26 cellular contexts compared by ENCODE assay signal in genomic region chr20:8774412-8774811, GRCh38.
DNase-seq lines count a peak whose midpoint lies in the region; ATAC-seq and TF ChIP-seq lines count a peak whose summit lies in the region.
"Had no signal": no experiment of that assay in that cellular context is flagged by ENCODE, and none has a peak within 500 bp of the region (broad histone marks: within the 10 kb centered on the region; RNA-seq: fewer than 3 reads in every experiment).

No MANE protein-coding gene starts in this region.

- H3K79me2 ChIP-seq in neural progenitor cell (ENCODE audit: low read depth) = no peaks in the 10 kb centered on the region

- no peaks in the 10 kb centered on the region for H3K27me3 Mint-ChIP-seq in neural progenitor cell (ENCODE audit: insufficient read depth, low read depth)
- H3K27me3 Mint-ChIP-seq: CD4-positive, alpha-beta memory T cell had no signal

- H3K4me1 Mint-ChIP-seq in neural progenitor cell = no peaks in the 10 kb centered on the region
- H3K4me1 Mint-ChIP-seq: CD4-positive, alpha-beta memory T cell had no signal

- no peaks in the 10 kb centered on the region for H3K4me1 ChIP-seq in neural progenitor cell
- no peaks in the 10 kb centered on the region for H3K4me1 ChIP-seq in uterus
- H3K4me1 ChIP-seq: SJCRH30 had no signal

- H3K27ac ChIP-seq in neural progenitor cell = no peak overlapping the region
- peak overlapping the region; percentile 26 to 46 for H3K27ac ChIP-seq in uterus
- H3K27ac ChIP-seq: HL-60, SJCRH30 had no signal

- H3K27me3 ChIP-seq in neural progenitor cell (no peaks in the 10 kb centered on the region), uterus (no peaks in the 10 kb centered on the region)
- H3K27me3 ChIP-seq: SJCRH30 had no signal

- no peak overlapping the region for H3K4me3 ChIP-seq in fibroblast of mammary gland (ENCODE audit: control insufficient read depth, low read depth, low read length)
- no peak overlapping the region for H3K4me3 ChIP-seq in neural progenitor cell
- no peak overlapping the region for H3K4me3 ChIP-seq in uterus
- H3K4me3 ChIP-seq: GM12878, SJCRH30 had no signal

- H4K20me1 ChIP-seq in neural progenitor cell (ENCODE audit: low read depth) = no peaks in the 10 kb centered on the region

- H3K36me3 ChIP-seq in neural progenitor cell (no peaks in the 10 kb centered on the region), uterus (no peaks in the 10 kb centered on the region)
- H3K36me3 ChIP-seq: SJCRH30 had no signal

- H3F3A ChIP-seq in neural progenitor cell (ENCODE audit: low read depth) = no peaks in the 10 kb centered on the region

- intact Hi-C loops in uterus (cut with DNase I; ENCODE audit: low total_unique reads) = no loop called here

- no peak overlapping the region for H2AFZ ChIP-seq in neural progenitor cell (replicated peaks)

- H3K36me3 Mint-ChIP-seq in neural progenitor cell = peaks cover 17% of the 10 kb centered on the region

- no peak overlapping the region for H3K9ac ChIP-seq in neural progenitor cell

- ATAC-seq in GM18909 (IDR thresholded peaks at IDR 0.05; ENCODE audit: poor library complexity, unreplicated experiment) = no peak
- ATAC-seq: GM12878, SK-N-SH treated with all-trans-retinoic acid at 6 μM for 48 hours had no signal

- H3K9me3 Mint-ChIP-seq in neural progenitor cell = no peaks in the 10 kb centered on the region
- H3K9me3 Mint-ChIP-seq: CD4-positive, alpha-beta memory T cell had no signal

- TF ChIP-seq POLR2A in uterus (IDR thresholded peaks at IDR 0.05) = no peak

- DNase-seq in LHCN-M2 (ENCODE audit: low read depth) = peak; percentile 75
- peak; percentile 11 for DNase-seq in fibroblast of mammary gland (ENCODE audit: low read depth)
- no peak for DNase-seq in neural progenitor cell (ENCODE audit: low spot score)
- DNase-seq in uterus = peak; percentile 37 to 53
- DNase-seq in NCI-H2081 (lab: John Stamatoyannopoulos, UW) = no peak
- DNase-seq in NCI-H2107 (lab: John Stamatoyannopoulos, UW) = no peak
- DNase-seq: AML-193; C1 segment of cervical spinal cord; CD4-positive, alpha-beta memory T cell; COR-L47; EL; GDM1; GOT3; HCEC 1CT; Karpas-422; NCI-H1092 treated with DMSO at 0.1 percent for 48 hours; NCI-H1436; NCI-H187; NCI-H446; NCI-H524 treated with DMSO at 0.1 percent for 48 hours; NCI-H774; SJCRH30 had no signal

- H3K9me3 ChIP-seq in neural progenitor cell (ENCODE audit: low read depth) (no peaks in the 10 kb centered on the region), uterus (no peaks in the 10 kb centered on the region)
- H3K9me3 ChIP-seq: SJCRH30 had no signal

- TF ChIP-seq CTCF in fibroblast of mammary gland (conservative IDR thresholded peaks at IDR 0.05; ENCODE audit: control insufficient read depth, insufficient read depth, low read depth, low read length) (no peak), neural progenitor cell (IDR thresholded peaks at IDR 0.05) (no peak), uterus (IDR thresholded peaks at IDR 0.05) (no peak)

- H3K27ac Mint-ChIP-seq in neural progenitor cell = peak overlapping the region; percentile 81

- H3K4me3 Mint-ChIP-seq in neural progenitor cell = no peak overlapping the region
- H3K4me3 Mint-ChIP-seq: CD4-positive, alpha-beta memory T cell had no signal

- H3K4me2 ChIP-seq in neural progenitor cell = no peak overlapping the region

Comparison
In these comparisons a context has a peak if more than half of its experiments do, and no peak if none do; other contexts are left out.
1. DNase-seq: peak in LHCN-M2 (single experiment), fibroblast of mammary gland (single experiment) and uterus (2 of 2); none in neural progenitor cell (single experiment), NCI-H2081 (0 of 2) and NCI-H2107 (single experiment).